29 cellular contexts compared by ENCODE assay signal in the genomic region with DNA sequence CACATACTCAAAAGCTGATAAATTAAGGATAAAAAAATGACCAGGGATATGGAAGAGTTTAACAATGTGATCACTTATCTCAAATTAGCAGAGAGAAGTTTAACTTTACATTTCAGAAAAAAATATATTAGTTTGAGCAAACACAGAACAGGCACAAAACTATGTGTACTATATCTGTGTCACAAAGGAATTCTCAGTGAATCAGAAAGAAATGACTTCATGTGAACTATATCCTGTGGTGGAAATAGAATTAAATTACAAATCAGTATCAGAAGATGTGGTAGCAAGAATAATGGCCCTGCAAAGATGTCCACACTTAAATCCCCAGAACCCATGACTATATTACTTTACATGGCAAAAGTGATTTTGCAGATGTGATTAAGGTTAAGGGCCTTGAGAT.
"Had no signal": no experiment of that assay in that cellular context is flagged by ENCODE, and none has a peak within 500 bp of the region (broad histone marks: within the 10 kb centered on the region; RNA-seq: fewer than 3 reads in every experiment).

No MANE protein-coding gene starts in this region.

- H3K4me1 ChIP-seq: colonic mucosa, esophagus muscularis mucosa, esophagus squamous epithelium, foreskin keratinocyte, gastrocnemius medialis, gastroesophageal sphincter, heart left ventricle, heart right ventricle had no signal

- H3K9me3 ChIP-seq: colonic mucosa, gastrocnemius medialis had no signal

- H3K27ac Mint-ChIP-seq: dendritic cell treated with granulocyte-macrophage colony-stimulating factor and Interleukin-4, amounts not matched to agents 40 ng/mL and 50 ng/mL, for 4 days; effector memory CD8-positive, alpha-beta T cell; endodermal cell had no signal

- H3K36me3 ChIP-seq: colonic mucosa, esophagus muscularis mucosa, esophagus squamous epithelium, gastrocnemius medialis, gastroesophageal sphincter, heart left ventricle, heart right ventricle had no signal

- DNase-seq: colonic mucosa; cortex of kidney; dermis blood vessel endothelial cell; dorsolateral prefrontal cortex; effector CD4-positive, alpha-beta T cell; effector CD8-positive, alpha-beta T cell; effector memory CD4-positive, alpha-beta T cell; effector memory CD8-positive, alpha-beta T cell; endodermal cell; erythroblast; esophagus squamous epithelium; foreskin fibroblast; foreskin keratinocyte; foreskin melanocyte; gastrocnemius medialis; glutamatergic neuron; head of caudate nucleus; heart left ventricle; heart right ventricle had no signal

- H3K4me3 ChIP-seq: colonic mucosa, coronary artery, dorsolateral prefrontal cortex, esophagus muscularis mucosa, esophagus squamous epithelium, gastrocnemius medialis, gastroesophageal sphincter, heart left ventricle, heart right ventricle had no signal

- FAIRE-seq: colon, endometrium, endothelial cell of umbilical vein, frontal cortex had no signal

- H3K4me3 Mint-ChIP-seq: dendritic cell treated with granulocyte-macrophage colony-stimulating factor and Interleukin-4, amounts not matched to agents 40 ng/mL and 50 ng/mL, for 4 days; effector memory CD8-positive, alpha-beta T cell; endodermal cell had no signal

- H3K27ac ChIP-seq: colonic mucosa, coronary artery, dorsolateral prefrontal cortex, epithelial cell of prostate, esophagus muscularis mucosa, esophagus squamous epithelium, foreskin keratinocyte, gastrocnemius medialis, gastroesophageal sphincter, heart left ventricle, heart right ventricle had no signal

- H3K27me3 ChIP-seq: colonic mucosa, dorsolateral prefrontal cortex, esophagus muscularis mucosa, esophagus squamous epithelium, gastrocnemius medialis, gastroesophageal sphincter, heart left ventricle, heart right ventricle had no signal

- ATAC-seq: effector memory CD8-positive, alpha-beta T cell; esophagus mucosa; foreskin keratinocyte; gastrocnemius medialis; gastroesophageal sphincter; heart left ventricle; heart right ventricle had no signal
